22 cellular contexts compared by ENCODE assay signal in genomic region chr1:53622531-53622930, GRCh38.
DNase-seq lines count a peak whose midpoint lies in the region; ATAC-seq, FAIRE-seq and TF ChIP-seq lines count a peak whose summit lies in the region.
"Had no signal": no experiment of that assay in that cellular context is flagged by ENCODE, and none has a peak within 500 bp of the region (broad histone marks: within the 10 kb centered on the region; RNA-seq: fewer than 3 reads in every experiment).

No MANE protein-coding gene starts in this region.

- no peak overlapping the region for H3K4me3 ChIP-seq in right lobe of liver
- H3K4me3 ChIP-seq in HepG2 (replicated peaks in 1 of 3; ENCODE audit: insufficient read depth in 1 of 3, low read depth in 2 of 3, low read length in 3 of 3), result no peak overlapping the region
- no peak overlapping the region for H3K4me3 ChIP-seq in coronary artery
- no peak overlapping the region for H3K4me3 ChIP-seq in thyroid gland (replicated peaks in 1 of 3)
- H3K4me3 ChIP-seq: A549, BLaER1, HAP-1, Peyer's patch had no signal

- no peak for TF ChIP-seq EP300 in HepG2 (IDR thresholded peaks at IDR 0.05; ENCODE audit: low read depth in 2 of 2, low read length in 2 of 2)
- TF ChIP-seq EP300 in HepG2 (CRISPR knock-in tag; IDR thresholded peaks at IDR 0.05; ENCODE audit: borderline replicate concordance), result no peak

- no peak overlapping the region for H3K4me2 ChIP-seq in HepG2 (ENCODE audit: low read depth, low read length)
- H3K4me2 ChIP-seq: A549, BLaER1 had no signal

- no peak for TF ChIP-seq RAD21 in HepG2 (CRISPR knock-in tag; IDR thresholded peaks at IDR 0.05)

- H2AFZ ChIP-seq in HepG2 (ENCODE audit: low read length), result no peak overlapping the region

- H3K79me2 ChIP-seq in HepG2 (ENCODE audit: insufficient read depth, low read length), result no peaks in the 10 kb centered on the region

- peaks cover 10% of the 10 kb centered on the region for H3K4me1 Mint-ChIP-seq in HFFc6 (ENCODE audit: low read depth)
- H3K4me1 Mint-ChIP-seq: CD4-positive, alpha-beta memory T cell had no signal

- 73% methylated on average over 5 of the region's 5 CpGs for WGBS in right lobe of liver (ENCODE audit: insufficient coverage, low coverage, low lambda C conversion rate, missing lambda C conversion rate)
- 27% methylated on average over 4 of the region's 5 CpGs for WGBS in HepG2 (ENCODE audit: low lambda C conversion rate)
- WGBS in thyroid gland, 2 donors, result 86 to 90% methylated on average over 5 of the region's 5 CpGs

- H3K4me3 Mint-ChIP-seq in HFFc6, result no peak overlapping the region
- H3K4me3 Mint-ChIP-seq: CD4-positive, alpha-beta memory T cell had no signal

- H3K36me3 Mint-ChIP-seq in HFFc6 (ENCODE audit: low read depth), result no peaks in the 10 kb centered on the region
- H3K36me3 Mint-ChIP-seq: CD4-positive, alpha-beta memory T cell had no signal

- H3K9me3 Mint-ChIP-seq in HFFc6, result no peaks in the 10 kb centered on the region

- no peaks in the 10 kb centered on the region for H3K9me3 ChIP-seq in right lobe of liver
- H3K9me3 ChIP-seq in HepG2 (ENCODE audit: low read length), result no peaks in the 10 kb centered on the region
- no peaks in the 10 kb centered on the region for H3K9me3 ChIP-seq in thyroid gland
- H3K9me3 ChIP-seq: A549, BLaER1, HAP-1, Peyer's patch had no signal

- no TSS peak for BruUV-seq in HepG2 (replicated peaks; lab: Mats Ljungman, UMichigan)

- TF ChIP-seq CTCF in right lobe of liver (IDR thresholded peaks at IDR 0.05), result no peak
- TF ChIP-seq CTCF in HepG2 (CRISPR knock-in tag; IDR thresholded peaks at IDR 0.05), result no peak
- no peak for TF ChIP-seq CTCF in coronary artery (IDR thresholded peaks at IDR 0.05)
- no peak for TF ChIP-seq CTCF in HFFc6 (IDR thresholded peaks at IDR 0.05)
- no peak for TF ChIP-seq CTCF in thyroid gland (IDR thresholded peaks at IDR 0.05)

- no peak for ATAC-seq in right lobe of liver
- ATAC-seq in HepG2, result no peak
- ATAC-seq: A549, Right ventricle myocardium inferior had no signal

- peaks cover 20% of the 10 kb centered on the region for H3K27me3 Mint-ChIP-seq in HFFc6 (ENCODE audit: insufficient read depth)
- H3K27me3 Mint-ChIP-seq: CD4-positive, alpha-beta memory T cell had no signal

- no peak overlapping the region for H3K27ac Mint-ChIP-seq in HFFc6
- H3K27ac Mint-ChIP-seq: CD4-positive, alpha-beta memory T cell had no signal

- peak in 2 of 3 donors; percentile 9 to 23 for DNase-seq in right lobe of liver
- no peak for DNase-seq in HepG2 (ENCODE audit: low spot score)
- DNase-seq in coronary artery (ENCODE audit: low spot score), result peak; percentile 40
- peak; percentile 14 for DNase-seq in mesenteric fat pad (ENCODE audit: low spot score)
- no peak for DNase-seq in NCI-H146 treated with DMSO at 0.1 percent for 48 hours (lab: John Stamatoyannopoulos, UW; ENCODE audit: unreplicated experiment)
- no peak for DNase-seq in HFFc6
- DNase-seq in thyroid gland, result no peak
- DNase-seq: CD4-positive, alpha-beta memory T cell; MM.1S; NCI-H1092; NCI-H146; NCI-H2081; NCI-H446 treated with DMSO at 0.1 percent for 48 hours; NCI-H748 treated with DMSO at 0.1 percent for 48 hours; NK-92 treated with Interleukin-12 subunit alpha and Interleukin-12 subunit beta, amount 100 ng/mL, for 24 hours had no signal

- intact Hi-C loops in right lobe of liver (cut with DNase I) (no loop called here), HepG2 (cut with micrococcal nuclease; ENCODE audit: unreplicated experiment) (no loop called here), thyroid gland (cut with DNase I) (no loop called here)

- no peaks in the 10 kb centered on the region for H3K4me1 ChIP-seq in right lobe of liver
- H3K4me1 ChIP-seq in HepG2 (ENCODE audit: insufficient read depth, low read length), result no peaks in the 10 kb centered on the region
- H3K4me1 ChIP-seq in thyroid gland, result no peaks in the 10 kb centered on the region
- H3K4me1 ChIP-seq: A549, HAP-1, Peyer's patch had no signal

- POLR2A ChIA-PET in HepG2 (lab: Yijun Ruan, JAX), result no interaction called here

- in situ Hi-C loops in HepG2 (cut with HindIII; ENCODE audit: extremely low pct_ligation_motif_present, low pct_unique_long_range_greater_than_20kb), result no loop called here

- TF ChIP-seq POLR2A in right lobe of liver (IDR thresholded peaks at IDR 0.05) (no peak), HepG2 (IDR thresholded peaks at IDR 0.05; ENCODE audit: insufficient read depth in 1 of 2, low read depth in 2 of 2, low read length in 2 of 2) (no peak), thyroid gland (IDR thresholded peaks at IDR 0.05) (no peak)

- no peaks in the 10 kb centered on the region for H3K27me3 ChIP-seq in right lobe of liver
- peaks cover 4 to 24% of the 10 kb centered on the region in 2 experiments; a peak in 4 of 5 replicates for H3K27me3 ChIP-seq in HepG2 (ENCODE audit: control insufficient read depth in 1 of 2, insufficient read depth in 2 of 2, low read length in 2 of 2)
- no peaks in the 10 kb centered on the region for H3K27me3 ChIP-seq in thyroid gland
- H3K27me3 ChIP-seq: BLaER1, Peyer's patch had no signal

- H4K20me1 ChIP-seq in HepG2 (ENCODE audit: insufficient read depth, low read length), result no peaks in the 10 kb centered on the region
- H4K20me1 ChIP-seq: BLaER1 had no signal

- H3K36me3 ChIP-seq in right lobe of liver, result no peaks in the 10 kb centered on the region
- no peaks in the 10 kb centered on the region for H3K36me3 ChIP-seq in HepG2 (replicated peaks in 1 of 2; ENCODE audit: control insufficient read depth in 1 of 2, insufficient read depth in 2 of 2, low read length in 2 of 2)
- no peaks in the 10 kb centered on the region for H3K36me3 ChIP-seq in thyroid gland
- H3K36me3 ChIP-seq: BLaER1, HAP-1, Peyer's patch had no signal

- CTCF ChIA-PET in HepG2 (lab: Yijun Ruan, JAX; ENCODE audit: low intra/inter-chr PET ratio, low total read pairs), result no interaction called here

- H3K27ac ChIP-seq in right lobe of liver, result no peak overlapping the region
- no peak overlapping the region for H3K27ac ChIP-seq in HepG2 (ENCODE audit: extremely low read length, insufficient read depth, low read length)
- no peak overlapping the region for H3K27ac ChIP-seq in coronary artery
- H3K27ac ChIP-seq in thyroid gland, result no peak overlapping the region
- H3K27ac ChIP-seq: A549, BLaER1, Peyer's patch had no signal

- FAIRE-seq in HepG2 (lab: Jason Lieb, UNC), result no peak
- FAIRE-seq: A549, GM12891, GM18507 had no signal

- no peak overlapping the region for H3K9ac ChIP-seq in HepG2 (ENCODE audit: insufficient read depth, low read depth, low read length)
- H3K9ac ChIP-seq: BLaER1 had no signal

TF ChIP-seq in HepG2, 621 proteins besides CTCF, POLR2A, EP300 and RAD21 (continues in another document):
- TF ChIP-seq ZHX1 (CRISPR knock-in tag; IDR thresholded peaks at IDR 0.05; ENCODE audit: low read depth) (no peak), SIN3B (IDR thresholded peaks at IDR 0.05; ENCODE audit: low read length) (no peak), CREB3 (CRISPR knock-in tag; IDR thresholded peaks at IDR 0.05) (no peak), ZSCAN31 (CRISPR knock-in tag; IDR thresholded peaks at IDR 0.05; ENCODE audit: low read depth) (no peak), ZFP41 (CRISPR knock-in tag; IDR thresholded peaks at IDR 0.05; ENCODE audit: borderline replicate concordance) (no peak), ZMAT5 (CRISPR knock-in tag; IDR thresholded peaks at IDR 0.05; ENCODE audit: borderline replicate concordance, low read depth) (no peak), ZNF883 (CRISPR knock-in tag; IDR thresholded peaks at IDR 0.05; ENCODE audit: not compliant biosample characterization) (no peak), ONECUT2 (CRISPR knock-in tag; IDR thresholded peaks at IDR 0.05) (no peak)

Comparison
In these comparisons a context has a peak if more than half of its experiments do, and no peak if none do; other contexts are left out.
1. DNase-seq: peak in right lobe of liver (2 of 3), coronary artery (single experiment) and mesenteric fat pad (single experiment); none in HepG2 (single experiment), NCI-H146 treated with DMSO at 0.1 percent for 48 hours (single experiment), HFFc6 (single experiment) and thyroid gland (0 of 2).